ENCODE assay signal across 15 cellular contexts in the genomic region with DNA sequence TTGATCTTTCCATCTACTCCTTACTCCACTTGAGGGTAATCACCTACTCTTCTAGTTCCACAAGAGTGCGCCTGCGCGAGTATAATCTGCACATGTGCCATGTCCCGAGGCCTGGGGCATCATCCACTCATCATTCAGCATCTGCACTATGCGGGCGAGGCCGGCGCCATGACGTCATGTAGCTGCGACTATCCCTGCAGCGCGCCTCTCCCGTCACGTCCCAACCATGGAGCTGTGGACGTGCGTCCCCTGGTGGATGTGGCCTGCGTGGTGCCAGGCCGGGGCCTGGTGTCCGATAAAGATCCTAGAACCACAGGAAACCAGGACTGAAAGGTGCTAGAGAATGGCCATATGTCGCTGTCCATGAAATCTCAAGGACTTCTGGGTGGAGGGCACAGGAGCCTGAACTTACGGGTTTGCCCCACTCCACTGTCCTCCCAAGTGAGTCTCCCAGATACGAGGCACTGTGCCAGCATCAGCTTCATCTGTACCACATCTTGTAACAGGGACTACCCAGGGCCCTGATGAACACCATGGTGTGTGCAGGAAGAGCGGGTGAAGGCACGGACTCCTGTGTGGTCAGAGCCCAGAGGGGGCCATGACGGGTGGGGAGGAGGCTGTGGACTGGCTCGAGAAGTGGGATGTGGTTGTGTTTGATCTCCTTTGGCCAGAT. TPM values are rescaled to one million over a fixed set of nuclear protein-coding genes. Genes with fewer than 3 reads are reported as not detected.
DNase-seq lines count a peak whose midpoint lies in the region; ATAC-seq and TF ChIP-seq lines count a peak whose summit lies in the region.
"Had no signal": no experiment of that assay in that cellular context is flagged by ENCODE, and none has a peak within 500 bp of the region (broad histone marks: within the 10 kb centered on the region; RNA-seq: fewer than 3 reads in every experiment).

No MANE protein-coding gene starts in this region.

- H2AFZ ChIP-seq in GM23338 (0 out of 2 replicates have a peak overlapping the region, but pooled peaks have one; percentile 43), neural progenitor cell (replicated peaks) (no peak overlapping the region)

- H3K9me3 ChIP-seq in BE2C (no peaks in the 10 kb centered on the region), neural progenitor cell (ENCODE audit: low read depth) (no peaks in the 10 kb centered on the region)
- H3K9me3 ChIP-seq: mucosa of descending colon, upper lobe of left lung had no signal

- POLR2A ChIA-PET in WTC11 (lab: Charles Lee), result no interaction called here

- H3K27ac Mint-ChIP-seq in GM23338 (no peak overlapping the region), WTC11 (no peak overlapping the region), neural progenitor cell (no peak overlapping the region)

- H3K4me2 ChIP-seq in GM23338, result no peak overlapping the region
- H3K4me2 ChIP-seq in neural progenitor cell, result no peak overlapping the region

- H3K36me3 Mint-ChIP-seq in GM23338 (ENCODE audit: low read depth) (peaks cover 12% of the 10 kb centered on the region), WTC11 (no peaks in the 10 kb centered on the region), neural progenitor cell (no peaks in the 10 kb centered on the region)

- no peak overlapping the region for H3K27ac ChIP-seq in GM23338 (ENCODE audit: low read depth)
- H3K27ac ChIP-seq in neural progenitor cell, result no peak overlapping the region
- H3K27ac ChIP-seq: upper lobe of left lung had no signal

- H3K27me3 ChIP-seq in BE2C (peaks cover 14% of the 10 kb centered on the region), GM23338 (ENCODE audit: insufficient read depth) (0 out of 2 replicates have a peak, but pooled peaks cover 6% of the 10 kb centered on the region), neural progenitor cell (peaks cover 98% of the 10 kb centered on the region)
- H3K27me3 ChIP-seq: upper lobe of left lung had no signal

- H3K9me2 ChIP-seq in GM23338 (ENCODE audit: insufficient read depth), result peaks cover 7% of the 10 kb centered on the region

- no peak for DNase-seq in BE2C
- DNase-seq in GM23338 (ENCODE audit: low spot score), result peak; percentile 60
- DNase-seq in WTC11 (ENCODE audit: low spot score), result peak; percentile 44
- peak; percentile 5 for DNase-seq in neural progenitor cell (ENCODE audit: low spot score)
- DNase-seq in G401 (ENCODE audit: low spot score), result no peak
- no peak for DNase-seq in effector CD8-positive, alpha-beta T cell (lab: John Stamatoyannopoulos, UW)
- DNase-seq in NCI-H2029 treated with DMSO at 0.1 percent for 48 hours (lab: John Stamatoyannopoulos, UW), result no peak
- DNase-seq: C1 segment of cervical spinal cord, KG1, mucosa of descending colon had no signal

- no peaks in the 10 kb centered on the region for H4K20me1 ChIP-seq in GM23338 (replicated peaks; ENCODE audit: insufficient read depth)
- H4K20me1 ChIP-seq in neural progenitor cell (ENCODE audit: low read depth), result no peaks in the 10 kb centered on the region

- H3K27me3 Mint-ChIP-seq in GM23338 (ENCODE audit: insufficient read depth, low read depth, poor library complexity) (peaks cover 3% of the 10 kb centered on the region), WTC11 (ENCODE audit: low read depth) (peaks cover 60% of the 10 kb centered on the region), neural progenitor cell (ENCODE audit: insufficient read depth, low read depth) (peaks cover 7% of the 10 kb centered on the region)

- H3K4me3 ChIP-seq in BE2C (ENCODE audit: low read depth, low read length), result no peak overlapping the region
- no peak overlapping the region for H3K4me3 ChIP-seq in GM23338
- H3K4me3 ChIP-seq in neural progenitor cell, result no peak overlapping the region
- H3K4me3 ChIP-seq: mucosa of descending colon, upper lobe of left lung had no signal

- H3K9me3 Mint-ChIP-seq in GM23338 (peaks cover 60% of the 10 kb centered on the region), WTC11 (no peaks in the 10 kb centered on the region), neural progenitor cell (no peaks in the 10 kb centered on the region)

- no peak overlapping the region for H3K4me3 Mint-ChIP-seq in GM23338
- H3K4me3 Mint-ChIP-seq in WTC11, result no peak overlapping the region
- H3K4me3 Mint-ChIP-seq in neural progenitor cell, result no peak overlapping the region

- no peaks in the 10 kb centered on the region for H3K79me2 ChIP-seq in GM23338 (replicated peaks; ENCODE audit: insufficient read depth)
- H3K79me2 ChIP-seq in neural progenitor cell (ENCODE audit: low read depth), result no peaks in the 10 kb centered on the region

- in situ Hi-C loops in G401 (cut with HindIII; ENCODE audit: low sequenced_read_pairs), result no loop called here

- CTCF ChIA-PET in WTC11 (lab: Charles Lee), result interaction anchor here (0.6 to 1.5 kb wide), 5 partner anchors 30 to 165 kb away, joined by 3 to 5 read pairs (median 3); no protein-coding TSS in a partner anchor

- ATAC-seq in GM23338, result peak; percentile 26; the same call in 2 of the 3 replicates
- peak; percentile 75 for ATAC-seq in WTC11
- no peak for ATAC-seq in HG02678 (IDR thresholded peaks at IDR 0.05; ENCODE audit: unreplicated experiment)
- ATAC-seq: activated CD4-positive, CD25-positive, alpha-beta regulatory T cell treated with anti-CD3 and anti-CD28 coated beads, Interleukin-2, amount 50 U/mL, for 24 hours had no signal

- H3K4me1 ChIP-seq in BE2C, result 0 out of 2 replicates have a peak, but pooled peaks cover 6% of the 10 kb centered on the region
- H3K4me1 ChIP-seq in GM23338 (ENCODE audit: insufficient read depth), result no peaks in the 10 kb centered on the region
- H3K4me1 ChIP-seq in neural progenitor cell, result no peaks in the 10 kb centered on the region
- H3K4me1 ChIP-seq: upper lobe of left lung had no signal

- H3F3A ChIP-seq in GM23338 (replicated peaks; ENCODE audit: low read depth) (no peaks in the 10 kb centered on the region), neural progenitor cell (ENCODE audit: low read depth) (no peaks in the 10 kb centered on the region)

- H3K4me1 Mint-ChIP-seq in GM23338, result no peaks in the 10 kb centered on the region
- no peaks in the 10 kb centered on the region for H3K4me1 Mint-ChIP-seq in WTC11
- H3K4me1 Mint-ChIP-seq in neural progenitor cell, result no peaks in the 10 kb centered on the region

- H3K36me3 ChIP-seq in BE2C (no peaks in the 10 kb centered on the region), GM23338 (ENCODE audit: insufficient read depth) (no peaks in the 10 kb centered on the region), neural progenitor cell (no peaks in the 10 kb centered on the region)
- H3K36me3 ChIP-seq: upper lobe of left lung had no signal

- H3K9ac ChIP-seq in neural progenitor cell, result no peak overlapping the region

- TF ChIP-seq CTCF in BE2C (IDR thresholded peaks at IDR 0.05; ENCODE audit: low read depth, low read length), result 0 out of 2 replicates have a peak, but pooled peaks have one; percentile 6
- TF ChIP-seq CTCF in GM23338 (conservative IDR thresholded peaks at IDR 0.05; ENCODE audit: low read depth in 2 of 2), result peak; percentile 56 to 84
- TF ChIP-seq CTCF in WTC11 (IDR thresholded peaks at IDR 0.05), result 0 out of 2 replicates have a peak, but pooled peaks have one; percentile 23
- TF ChIP-seq CTCF in neural progenitor cell (IDR thresholded peaks at IDR 0.05), result peak; percentile 12

TF ChIP-seq in GM23338, 12 proteins besides CTCF, POLR2A, EP300 and RAD21 (continues in another document):
- no peak for TF ChIP-seq EZH2 (IDR thresholded peaks at IDR 0.05; ENCODE audit: low read depth, unreplicated experiment)
- TF ChIP-seq EZH2phosphoT487 (IDR thresholded peaks at IDR 0.05; ENCODE audit: unreplicated experiment), result no peak

TF ChIP-seq in WTC11, 78 proteins besides CTCF, POLR2A, EP300 and RAD21 (continues in another document):
- no peak for TF ChIP-seq ZBTB21 (CRISPR knock-in tag; IDR thresholded peaks at IDR 0.05; ENCODE audit: borderline replicate concordance)

RNA-seq across cellular contexts. Expression of gene KLK2, which starts 2.7 kb away (rescaled TPM):
- polyA plus RNA-seq in BE2C (2012; ENCODE audit: insufficient read depth, insufficient read length, low read depth), result not detected
- 0.69 TPM in 1 of 2 replicates, not detected in the other for total RNA-seq in GM23338 (2014; rRNA removed; shearing (Covaris generic))
- polyA plus RNA-seq in GM23338 (2016; fragmentation: Nextera tagmentation; extraction: Ambion mirVana), result 0.18 TPM in 1 of 2 replicates, not detected in the other
- 0.18 to 0.46 TPM in 2 of 3 replicates, not detected in the other for total RNA-seq in WTC11 (2021)
- not detected in 2 replicates for total RNA-seq in neural progenitor cell (ENCODE audit: low replicate concordance)
- total RNA-seq in G401 (2014; rRNA removed; shearing (Covaris generic)), result not detected in 2 replicates
- total RNA-seq: astrocyte, endothelial cell of umbilical vein, upper lobe of left lung had no signal
- polyA plus RNA-seq: endothelial cell of umbilical vein had no signal

RNA-seq across cellular contexts. Expression of gene KLK3, which starts 15.8 kb away (rescaled TPM):
- polyA plus RNA-seq in BE2C (2012; ENCODE audit: insufficient read depth, insufficient read length, low read depth), result not detected
- total RNA-seq in GM23338 (2014; rRNA removed; shearing (Covaris generic)), result not detected in 2 replicates
- 0.14 and 0.19 TPM in 2 replicates for polyA plus RNA-seq in GM23338 (2016; fragmentation: Nextera tagmentation; extraction: Ambion mirVana)
- 0.13 to 0.25 TPM (median 0.16 TPM) in 3 replicates for total RNA-seq in WTC11 (2021)
- total RNA-seq in neural progenitor cell (ENCODE audit: low replicate concordance), result not detected in 2 replicates
- total RNA-seq in G401 (2014; rRNA removed; shearing (Covaris generic)), result not detected in 2 replicates
- total RNA-seq: astrocyte, endothelial cell of umbilical vein had no signal
- polyA plus RNA-seq: endothelial cell of umbilical vein had no signal

RNA-seq across cellular contexts. Expression of gene KLK15, which starts 37.2 kb away (rescaled TPM):
- not detected for polyA plus RNA-seq in BE2C (2012; ENCODE audit: insufficient read depth, insufficient read length, low read depth)
- total RNA-seq in GM23338 (2014; rRNA removed; shearing (Covaris generic)), result not detected in 2 replicates
- polyA plus RNA-seq in GM23338 (2016; fragmentation: Nextera tagmentation; extraction: Ambion mirVana), result not detected in 2 replicates
- total RNA-seq in WTC11 (2021) (not detected in 3 replicates), neural progenitor cell (ENCODE audit: low replicate concordance) (not detected in 2 replicates)
- total RNA-seq in G401 (2014; rRNA removed; shearing (Covaris generic)), result not detected in 2 replicates
- total RNA-seq: astrocyte, endothelial cell of umbilical vein, upper lobe of left lung had no signal
- polyA plus RNA-seq: endothelial cell of umbilical vein had no signal

RNA-seq across cellular contexts. Expression of gene KLK4, which starts 40.6 kb away (rescaled TPM):
- not detected for polyA plus RNA-seq in BE2C (2012; ENCODE audit: insufficient read depth, insufficient read length, low read depth)
- 0.54 and 0.76 TPM in 2 replicates for total RNA-seq in GM23338 (2014; rRNA removed; shearing (Covaris generic))
- polyA plus RNA-seq in GM23338 (2016; fragmentation: Nextera tagmentation; extraction: Ambion mirVana), result 1.8 and 2.2 TPM in 2 replicates
- total RNA-seq in WTC11 (2021) (0.27 to 0.82 TPM (median 0.70 TPM) in 3 replicates), neural progenitor cell (ENCODE audit: low replicate concordance) (0.68 TPM in 1 of 2 replicates, not detected in the other)
- total RNA-seq in G401 (2014; rRNA removed; shearing (Covaris generic)), result not detected in 2 replicates
- total RNA-seq: astrocyte, endothelial cell of umbilical vein, upper lobe of left lung had no signal
- polyA plus RNA-seq: endothelial cell of umbilical vein had no signal

RNA-seq across cellular contexts. Expression of gene KLK1, which starts 47.0 kb away (rescaled TPM):
- polyA plus RNA-seq in BE2C (2012; ENCODE audit: insufficient read depth, insufficient read length, low read depth), result 4.9 TPM
- total RNA-seq in GM23338 (2014; rRNA removed; shearing (Covaris generic)), result 0.31 TPM in 1 of 2 replicates, not detected in the other
- polyA plus RNA-seq in GM23338 (2016; fragmentation: Nextera tagmentation; extraction: Ambion mirVana), result 2.4 and 3.0 TPM in 2 replicates
- total RNA-seq in WTC11 (2021), result 3.9 to 6.0 TPM (median 5.4 TPM) in 3 replicates
- not detected in 2 replicates for total RNA-seq in neural progenitor cell (ENCODE audit: low replicate concordance)
- total RNA-seq in G401 (2014; rRNA removed; shearing (Covaris generic)), result not detected in 2 replicates
- total RNA-seq: astrocyte, endothelial cell of umbilical vein had no signal

Comparison
In these comparisons a context has a peak if more than half of its experiments do, and no peak if none do; other contexts are left out.
1. DNase-seq: peak in GM23338 (single experiment), WTC11 (single experiment) and neural progenitor cell (single experiment); none in BE2C (single experiment), G401 (single experiment), effector CD8-positive, alpha-beta T cell (single experiment) and NCI-H2029 treated with DMSO at 0.1 percent for 48 hours (single experiment).
2. CTCF ChIP-seq: peak in every context shown above with its lines; median percentile 70 in GM23338; 23 in WTC11; 12 in neural progenitor cell; 6 in BE2C.